In the genomic region with DNA sequence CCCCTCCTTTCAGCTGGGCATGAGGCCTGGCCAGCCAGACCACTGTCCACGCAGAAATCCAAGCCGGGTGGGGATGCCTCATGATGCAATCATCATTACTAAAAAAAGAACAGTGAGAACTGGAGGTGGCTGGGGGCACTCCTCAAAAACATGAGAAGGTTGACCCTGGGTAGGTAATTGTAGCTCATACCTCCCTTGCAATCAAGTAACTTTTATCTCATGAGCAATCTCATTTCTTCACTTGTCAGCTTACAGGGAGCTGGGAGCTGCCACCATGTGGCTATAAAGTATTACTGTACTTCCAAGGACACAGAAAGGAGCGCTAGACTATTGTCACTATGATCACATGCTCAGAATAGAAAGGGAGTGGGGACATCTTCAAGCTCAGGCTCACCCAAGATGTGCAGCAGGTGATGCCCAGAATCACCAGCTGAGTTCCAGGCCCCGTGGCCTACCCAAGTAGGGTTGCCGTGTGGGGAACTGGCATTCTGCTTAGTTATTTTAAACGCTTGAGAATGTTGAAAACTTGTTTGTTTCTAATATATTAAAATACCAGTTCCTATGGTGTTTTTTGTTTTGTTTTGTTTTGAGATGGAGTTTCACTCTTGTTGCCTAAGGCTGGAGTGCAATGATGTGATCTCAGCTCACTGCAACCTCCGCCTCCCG, we compare ENCODE assay signal across 9 cellular contexts. TPM values are rescaled to one million over a fixed set of nuclear protein-coding genes. Genes with fewer than 3 reads are reported as not detected.
DNase-seq lines count a peak whose midpoint lies in the region; ATAC-seq and TF ChIP-seq lines count a peak whose summit lies in the region.
"Had no signal": no experiment of that assay in that cellular context is flagged by ENCODE, and none has a peak within 500 bp of the region (broad histone marks: within the 10 kb centered on the region; RNA-seq: fewer than 3 reads in every experiment).

No MANE protein-coding gene starts in this region.

- H3K4me1 ChIP-seq in H9 (ENCODE audit: insufficient read depth, low read length) (no peaks in the 10 kb centered on the region), Peyer's patch (no peaks in the 10 kb centered on the region), hepatocyte (ENCODE audit: insufficient read depth) (peaks cover 5% of the 10 kb centered on the region)

- H3K79me2 ChIP-seq in H9 (ENCODE audit: insufficient read depth, low read length): no peaks in the 10 kb centered on the region
- H3K79me2 ChIP-seq in hepatocyte: no peaks in the 10 kb centered on the region

- H3K4me2 ChIP-seq in H9 (ENCODE audit: insufficient read depth, insufficient read length, low read length) (no peak overlapping the region), hepatocyte (no peak overlapping the region)

- no peak overlapping the region for H3T11ph ChIP-seq in H9 (ENCODE audit: low read length)

- no peak overlapping the region for H2BK120ac ChIP-seq in H9 (ENCODE audit: low read depth, low read length, poor library complexity, severe bottlenecking)

- H2AFZ ChIP-seq in H9 (ENCODE audit: low read length) (no peak overlapping the region), hepatocyte (no peak overlapping the region)

- H3K4me1 Mint-ChIP-seq in H9: peaks cover 0 to 8% of the 10 kb centered on the region in 2 experiments; a peak in 3 of 4 replicates

- H2BK20ac ChIP-seq in H9 (ENCODE audit: low read depth, low read length, poor library complexity, severe bottlenecking): no peak overlapping the region

- no peaks in the 10 kb centered on the region for H3K9me2 ChIP-seq in hepatocyte (replicated peaks; ENCODE audit: insufficient read depth)

- H4K8ac ChIP-seq in H9 (replicated peaks; ENCODE audit: insufficient read length, low read depth, low read length): no peak overlapping the region

- H3K27ac Mint-ChIP-seq in H9: no peak overlapping the region

- H3K27me3 Mint-ChIP-seq in H9 (ENCODE audit: low read depth): peaks cover 2% of the 10 kb centered on the region; the same call in 1 of the 2 replicates

- no peak overlapping the region for H3K9ac ChIP-seq in H9 (ENCODE audit: extremely low read depth, insufficient read length, low read length)

- no peak overlapping the region for H4K5ac ChIP-seq in H9 (ENCODE audit: insufficient read length, low read depth, low read length)

- H3K27me3 ChIP-seq in H9 (ENCODE audit: insufficient read depth, low read length) (no peaks in the 10 kb centered on the region), Peyer's patch (no peaks in the 10 kb centered on the region), hepatocyte (no peaks in the 10 kb centered on the region)

- no peak overlapping the region for H3K4me3 Mint-ChIP-seq in H9

- no peak overlapping the region for H3K4ac ChIP-seq in H9 (ENCODE audit: low read depth, low read length)

- H4K20me1 ChIP-seq in H9 (ENCODE audit: control insufficient read depth, insufficient read depth, insufficient read length) (no peaks in the 10 kb centered on the region), hepatocyte (ENCODE audit: insufficient read depth, poor library complexity, severe bottlenecking) (no peaks in the 10 kb centered on the region)

- H3K4me3 ChIP-seq in Peyer's patch (no peak overlapping the region), hepatocyte (no peak overlapping the region)

- DNase-seq in AML-193 (lab: John Stamatoyannopoulos, UW) (peak; percentile 58 to 70), H9 (no peak), Peyer's patch (no peak), hepatocyte (ENCODE audit: low spot score) (peak; percentile 45), NK-92 (lab: John Stamatoyannopoulos, UW; ENCODE audit: unreplicated experiment) (no peak)
- DNase-seq in stimulated activated CD4-positive, alpha-beta T cell treated with anti-CD3 and anti-CD28 coated beads, Interleukin-15, amount 100 ng/mL, for 24 hours: no peak

- no peak overlapping the region for H3K18ac ChIP-seq in H9 (ENCODE audit: insufficient read length, low read depth, low read length)

- no peaks in the 10 kb centered on the region for H3K9me3 Mint-ChIP-seq in H9
- H3K9me3 Mint-ChIP-seq: activated naive CD4-positive, alpha-beta T cell treated with anti-CD3 and anti-CD28 coated beads, Interleukin-2, amount 50 U/mL, for 72 hours had no signal

- no peak overlapping the region for H3K56ac ChIP-seq in H9 (ENCODE audit: insufficient read length, low read depth, low read length)

- TF ChIP-seq POLR2A in Peyer's patch (IDR thresholded peaks at IDR 0.05): no peak

- H2AK5ac ChIP-seq in H9 (ENCODE audit: insufficient read length, low read length): no peak overlapping the region

- ATAC-seq in GM19324 (IDR thresholded peaks at IDR 0.05; ENCODE audit: low FRiP score, unreplicated experiment): no peak
- no peak for ATAC-seq in HG02678 (IDR thresholded peaks at IDR 0.05; ENCODE audit: unreplicated experiment)

- H3K14ac ChIP-seq in H9 (ENCODE audit: insufficient read depth, low read length): no peak overlapping the region

- H2BK12ac ChIP-seq in H9 (ENCODE audit: insufficient read length, low read depth, low read length): no peak overlapping the region

- peaks cover 3% of the 10 kb centered on the region for H3K23me2 ChIP-seq in H9 (ENCODE audit: insufficient read length, low read depth, low read length, poor library complexity, severe bottlenecking)

- H4K91ac ChIP-seq in H9 (ENCODE audit: insufficient read length, low read depth, low read length): no peak overlapping the region

- H3K23ac ChIP-seq in H9 (ENCODE audit: insufficient read length, low read depth, low read length): no peak overlapping the region

- H3K27ac ChIP-seq in H9 (ENCODE audit: insufficient read length, low read depth, low read length) (no peak overlapping the region), Peyer's patch (no peak overlapping the region), hepatocyte (no peak overlapping the region)

- peak; percentile 49; the same call in 2 of the 3 replicates for TF ChIP-seq CTCF in H9 (conservative IDR thresholded peaks at IDR 0.05)
- peak in 4 of 6 experiments; percentile 22 to 64 (median 57) for TF ChIP-seq CTCF in Peyer's patch (IDR thresholded peaks at IDR 0.05)
- peak; percentile 42 for TF ChIP-seq CTCF in hepatocyte (IDR thresholded peaks at IDR 0.05; ENCODE audit: poor library complexity)

- H3K36me3 ChIP-seq in Peyer's patch (peaks cover 0 to under 1% (median 0%) of the 10 kb centered on the region in 3 donors), hepatocyte (replicated peaks; ENCODE audit: insufficient read depth, low read depth) (no peaks in the 10 kb centered on the region)

- WGBS in H9 (ENCODE audit: extremely low coverage, insufficient read length, low lambda C conversion rate): no CpG with 5 or more reads among the region's 8 CpGs
- 80% methylated on average over 8 of the region's 8 CpGs for WGBS in hepatocyte (ENCODE audit: low lambda C conversion rate, missing lambda C conversion rate)

- H3K9me3 ChIP-seq in H9 (ENCODE audit: control insufficient read depth, low read depth, low read length) (no peaks in the 10 kb centered on the region), Peyer's patch (no peaks in the 10 kb centered on the region), hepatocyte (ENCODE audit: low read depth) (no peaks in the 10 kb centered on the region)

- H2BK5ac ChIP-seq in H9 (ENCODE audit: insufficient read length, low read length): no peak overlapping the region

- H3K36me3 Mint-ChIP-seq in H9 (ENCODE audit: insufficient read depth in 1 of 3, low read depth in 3 of 3): no peaks in the 10 kb centered on the region
- H3K36me3 Mint-ChIP-seq: activated naive CD4-positive, alpha-beta T cell treated with anti-CD3 and anti-CD28 coated beads, Interleukin-2, amount 50 U/mL, for 72 hours had no signal

- H3K79me1 ChIP-seq in H9 (ENCODE audit: insufficient read depth, low read depth, low read length, poor library complexity, severe bottlenecking): no peaks in the 10 kb centered on the region

- no peak overlapping the region for H2BK15ac ChIP-seq in H9 (ENCODE audit: low read depth, low read length)

RNA-seq across cellular contexts. Expression of a gene that starts 3.0 kb away (rescaled TPM):
- 0.79 and 0.97 TPM in 2 replicates for total RNA-seq in H9 (2021)
- 1 to 10 TPM in 3 of 4 donors, under 1 TPM in 1; 0.88 to 9.8 (median 2.1) TPM for total RNA-seq in Peyer's patch
- total RNA-seq in hepatocyte: 0.88 and 2.2 TPM in 2 replicates
- 0.96 and 2.3 TPM in 2 replicates for polyA plus RNA-seq in hepatocyte

RNA-seq across cellular contexts. Expression of a gene that starts 15.1 kb away (rescaled TPM):
- total RNA-seq in H9 (2021): 22.8 and 24.5 TPM in 2 replicates
- total RNA-seq in Peyer's patch: 10 to 100 TPM in 3 of 4 donors, 1 to 10 TPM in 1; 7.9 to 18.5 (median 17.4) TPM
- 10.9 and 14.7 TPM in 2 replicates for total RNA-seq in hepatocyte
- polyA plus RNA-seq in hepatocyte: 15.2 and 15.3 TPM in 2 replicates

RNA-seq across cellular contexts. Expression of a gene that starts 15.2 kb away (rescaled TPM):
- 3.1 and 3.2 TPM in 2 replicates for total RNA-seq in H9 (2021)
- 10 to 100 TPM in 2 of 4 donors, 1 to 10 TPM in 2; 2.5 to 14.2 (median 9.0) TPM for total RNA-seq in Peyer's patch
- total RNA-seq in hepatocyte: 6.1 and 7.0 TPM in 2 replicates
- 3.2 and 3.4 TPM in 2 replicates for polyA plus RNA-seq in hepatocyte

RNA-seq across cellular contexts. Expression of a gene that starts 21.8 kb away (rescaled TPM):
- total RNA-seq in H9 (2021) (0.70 and 0.94 TPM in 2 replicates), Peyer's patch (10 to 100 TPM in 1 of 4 donors, 1 to 10 TPM in 3; 2.0 to 35.5 (median 2.7) TPM), hepatocyte (1.5 and 1.7 TPM in 2 replicates)
- 1.1 and 1.2 TPM in 2 replicates for polyA plus RNA-seq in hepatocyte

Comparison
In these comparisons a context has a peak if more than half of its experiments do, and no peak if none do; other contexts are left out.
1. DNase-seq: peak in AML-193 (2 of 2) and hepatocyte (single experiment); none in H9 (single experiment), Peyer's patch (0 of 3), stimulated activated CD4-positive, alpha-beta T cell treated with anti-CD3 and anti-CD28 coated beads, Interleukin-15, amount 100 ng/mL, for 24 hours (single experiment) and NK-92 (single experiment).
2. Peak in every context shown above with its lines, with median percentiles within 50 percentile points of each other: CTCF ChIP-seq.